ENCODE assay signal across 10 cellular contexts in genomic region chr19:38731654-38732301, GRCh38. TPM values are rescaled to one million over a fixed set of nuclear protein-coding genes. Genes with fewer than 3 reads are reported as not detected.
A peak's percentile ranks its signal among the peaks of the same experiment; 100 is the strongest.
DNase-seq lines count a peak whose midpoint lies in the region; FAIRE-seq and TF ChIP-seq lines count a peak whose summit lies in the region.
"Had no signal": no experiment of that assay in that cellular context is flagged by ENCODE, and none has a peak within 500 bp of the region (broad histone marks: within the 10 kb centered on the region; RNA-seq: fewer than 3 reads in every experiment).

No MANE protein-coding gene starts in this region.

- no peak for TF ChIP-seq POLR2A in ovary (IDR thresholded peaks at IDR 0.05)

- BruUV-seq in A673 (replicated peaks; lab: Mats Ljungman, UMichigan) = no TSS peak

- H3K36me3 ChIP-seq in ovary (no peaks in the 10 kb centered on the region), A673 (ENCODE audit: insufficient read depth, low read length, poor library complexity, severe bottlenecking) (peaks cover 20% of the 10 kb centered on the region)

- intact Hi-C loops in ovary (cut with DNase I) (no loop called here), A673 (cut with micrococcal nuclease; ENCODE audit: unreplicated experiment) (loop anchor here (5.0 kb wide), 1 partner anchor 201 kb away; the partner anchor contains the start of genes MRPS12 and SARS2)

- TF ChIP-seq CTCF in ovary (IDR thresholded peaks at IDR 0.05) (no peak), A673 (conservative IDR thresholded peaks at IDR 0.05; ENCODE audit: low read depth, low read length) (no peak)

- H3K4me1 ChIP-seq in ovary (ENCODE audit: insufficient read depth) (peaks cover 9% of the 10 kb centered on the region), A673 (ENCODE audit: insufficient read depth, low read length, poor library complexity, severe bottlenecking) (peaks cover 8% of the 10 kb centered on the region)

- H3K27me3 ChIP-seq in ovary (no peaks in the 10 kb centered on the region), A673 (replicated peaks; ENCODE audit: insufficient read depth, low read depth, low read length, poor library complexity) (no peaks in the 10 kb centered on the region)
- H3K27me3 ChIP-seq: SJSA1 had no signal

- POLR2A ChIA-PET in A673 (lab: Charles Lee; ENCODE audit: low non-redundant PET) = no interaction called here

- peak overlapping the region; percentile 87 for H3K27ac ChIP-seq in epithelial cell of prostate
- peak overlapping the region in 1 of 2 donors; percentile 71 for H3K27ac ChIP-seq in ovary
- H3K27ac ChIP-seq in A673 (ENCODE audit: low read depth, low read length, poor library complexity, severe bottlenecking) = no peak overlapping the region
- H3K27ac ChIP-seq: SJSA1 had no signal

- no peaks in the 10 kb centered on the region for H3K9me3 ChIP-seq in ovary
- no peaks in the 10 kb centered on the region for H3K9me3 ChIP-seq in A673 (ENCODE audit: low read depth, low read length, poor library complexity, severe bottlenecking)
- H3K9me3 ChIP-seq: SJSA1 had no signal

- peak; percentile 68 for DNase-seq in COLO668 (lab: John Stamatoyannopoulos, UW; ENCODE audit: unreplicated experiment)
- DNase-seq in NCI-H510A treated with DMSO at 0.1 percent for 48 hours (lab: John Stamatoyannopoulos, UW) = peak; percentile 58
- DNase-seq in epithelial cell of prostate (ENCODE audit: low read depth, low spot score) = no peak
- DNase-seq in ovary = peak in 3 of 5 donors; percentile 15 to 46 (median 29)
- DNase-seq in stimulated activated CD4-positive, alpha-beta T cell treated with anti-CD3 and anti-CD28 coated beads, Interleukin-4, amount 100 ng/mL, for 24 hours = no peak
- no peak for DNase-seq in A673 (ENCODE audit: low spot score)
- DNase-seq in frontal cortex (ENCODE audit: low spot score in 2 of 2) = no peak
- DNase-seq in HCEC 1CT = no peak

- no peak for FAIRE-seq in frontal cortex (lab: Jason Lieb, UNC)
- FAIRE-seq: G401.6 had no signal

- CTCF ChIA-PET in A673 (lab: Charles Lee) = no interaction called here

- TF ChIP-seq EP300 in ovary (IDR thresholded peaks at IDR 0.05) = no peak

- no peak overlapping the region for H3K4me3 ChIP-seq in ovary
- no peak overlapping the region for H3K4me3 ChIP-seq in A673 (ENCODE audit: low read depth, low read length, poor library complexity, severe bottlenecking)
- H3K4me3 ChIP-seq: SJSA1 had no signal

- 40 to 50% (median 46%) methylated on average over 10 of the region's 10 CpGs for WGBS in ovary, 3 donors

RNA-seq across cellular contexts. Expression of gene CAPN12, which starts 12.5 kb away (rescaled TPM):
- total RNA-seq in ovary = 1 to 10 TPM in 5 of 7 donors, under 1 TPM in 2; 0.81 to 8.0 (median 3.1) TPM
- 1 to 10 TPM in 1 of 2 donors, under 1 TPM in 1; 0.22 to 3.6 TPM for polyA plus RNA-seq in ovary
- total RNA-seq in A673 (2021) = 0.69 and 0.96 TPM in 2 replicates
- total RNA-seq in frontal cortex = under 0.01 TPM
- total RNA-seq: SJSA1 had no signal

RNA-seq across cellular contexts. Expression of gene LGALS7, which starts 41.5 kb away (rescaled TPM):
- total RNA-seq in ovary (under 1 TPM in 2 of 7 donors, not detected in 5; 0.69 to 0.79 TPM), A673 (2021) (not detected in 2 replicates), frontal cortex (not detected)
- under 1 TPM in 1 of 2 donors, not detected in 1; 0.84 TPM for polyA plus RNA-seq in ovary
- total RNA-seq: SJSA1 had no signal

RNA-seq across cellular contexts. Expression of gene LGALS7B, which starts 57.2 kb away (rescaled TPM):
- not detected for total RNA-seq in ovary
- not detected for polyA plus RNA-seq in ovary
- total RNA-seq in A673 (2021) = not detected in 2 replicates
- not detected for total RNA-seq in frontal cortex
- total RNA-seq: SJSA1 had no signal

Comparison
In these comparisons a context has a peak if more than half of its experiments do, and no peak if none do; other contexts are left out.
1. DNase-seq: peak in COLO668 (single experiment), NCI-H510A treated with DMSO at 0.1 percent for 48 hours (single experiment) and ovary (3 of 5); none in epithelial cell of prostate (single experiment), stimulated activated CD4-positive, alpha-beta T cell treated with anti-CD3 and anti-CD28 coated beads, Interleukin-4, amount 100 ng/mL, for 24 hours (single experiment), A673 (single experiment), frontal cortex (0 of 2) and HCEC 1CT (single experiment).